In the genomic region with DNA sequence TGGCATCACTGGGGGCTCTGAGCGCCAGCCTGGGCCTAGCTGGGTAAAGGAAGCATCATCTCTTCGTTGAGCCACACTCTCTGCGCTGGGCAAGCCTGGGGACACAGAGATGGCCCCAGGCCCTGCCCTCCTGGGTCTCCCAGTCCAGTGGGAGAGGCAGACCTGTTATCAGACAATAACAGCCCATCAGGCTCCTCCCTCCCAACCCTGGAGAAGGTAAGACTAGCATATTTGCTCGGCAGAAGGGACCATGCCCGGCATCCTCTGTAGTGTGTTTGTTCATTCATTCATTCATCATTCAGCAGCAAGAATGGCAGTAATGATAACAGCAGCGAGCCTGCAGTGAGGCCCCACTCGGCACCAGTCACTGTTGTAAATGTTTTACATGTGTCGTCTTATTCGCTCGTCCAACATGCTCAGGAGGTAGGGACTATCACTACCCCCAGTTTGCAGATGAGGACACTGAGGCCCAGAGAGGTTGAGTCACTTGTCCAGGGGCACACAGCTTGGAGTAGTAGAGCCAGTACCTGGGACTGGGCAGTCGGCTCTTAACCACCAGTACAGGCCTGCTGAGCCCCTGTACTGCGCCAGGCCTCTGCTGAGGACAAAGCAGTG, we compare ENCODE assay signal across 3 cellular contexts.
TF ChIP-seq lines count a peak whose summit lies in the region.

No MANE protein-coding gene starts in this region.

TF ChIP-seq in A549, 52 proteins besides CTCF, POLR2A, EP300 and RAD21:
- TF ChIP-seq PBX3 (IDR thresholded peaks at IDR 0.05) (no peak), ZFP36 (IDR thresholded peaks at IDR 0.05; ENCODE audit: borderline replicate concordance, partially characterized antibody) (peak; percentile 60), CHD4 (IDR thresholded peaks at IDR 0.05; ENCODE audit: borderline replicate concordance) (no peak), KDM1A (IDR thresholded peaks at IDR 0.05; ENCODE audit: low read depth) (no peak), JUN (IDR thresholded peaks at IDR 0.05) (0 out of 5 replicates have a peak, but pooled peaks of 1 of the 2 experiments have one; percentile 9), HOXB13 (CRISPR knock-in tag; IDR thresholded peaks at IDR 0.05; ENCODE audit: low read depth) (no peak), BHLHE40 (IDR thresholded peaks at IDR 0.05; ENCODE audit: low read depth, low read length) (no peak)

TF ChIP-seq in IMR-90, 13 proteins besides CTCF, POLR2A, EP300 and RAD21:
- TF ChIP-seq MAZ (IDR thresholded peaks at IDR 0.05; ENCODE audit: borderline replicate concordance, low read depth, low read length) (no peak), RCOR1 (IDR thresholded peaks at IDR 0.05; ENCODE audit: insufficient replicate concordance, low read length) (no peak), CHD1 (IDR thresholded peaks at IDR 0.05; ENCODE audit: low read depth, low read length) (no peak), FOS (IDR thresholded peaks at IDR 0.05; ENCODE audit: low read depth, low read length) (no peak), SMC3 (IDR thresholded peaks at IDR 0.05; ENCODE audit: low read depth, low read length) (no peak), CEBPB (IDR thresholded peaks at IDR 0.05; ENCODE audit: low read depth, low read length) (no peak), BHLHE40 (IDR thresholded peaks at IDR 0.05; ENCODE audit: low read depth, low read length) (no peak), RFX5 (IDR thresholded peaks at IDR 0.05; ENCODE audit: low read depth, low read length) (no peak), NFE2L2 (IDR thresholded peaks at IDR 0.05; ENCODE audit: low read depth, low read length) (no peak), ELK1 (IDR thresholded peaks at IDR 0.05; ENCODE audit: borderline replicate concordance, low read depth, low read length) (no peak), MXI1 (IDR thresholded peaks at IDR 0.05; ENCODE audit: borderline replicate concordance, low read depth, low read length) (no peak), USF2 (IDR thresholded peaks at IDR 0.05; ENCODE audit: low read depth, low read length) (no peak), MAFK (IDR thresholded peaks at IDR 0.05; ENCODE audit: low read depth, low read length) (no peak)

TF ChIP-seq in K562, 482 proteins besides CTCF, POLR2A, EP300 and RAD21 (continues in another document):
- peak in 1 of 2 experiments; percentile 26; a peak in 1 of 4 replicates for TF ChIP-seq RCOR1 (IDR thresholded peaks at IDR 0.05; ENCODE audit: borderline replicate concordance in 1 of 2, low read depth in 2 of 2, low read length in 2 of 2)
- TF ChIP-seq SMARCA5 (IDR thresholded peaks at IDR 0.05): peak; percentile 42; the same call in 1 of the 2 replicates
- TF ChIP-seq TCFL5 (CRISPR knock-in tag; conservative IDR thresholded peaks at IDR 0.05): no peak
- no peak for TF ChIP-seq PKNOX1 (IDR thresholded peaks at IDR 0.05)
- TF ChIP-seq ZNF124 (CRISPR knock-in tag; IDR thresholded peaks at IDR 0.05): no peak
- no peak for TF ChIP-seq BHLHE40 (IDR thresholded peaks at IDR 0.05; ENCODE audit: low read length)
- TF ChIP-seq ZNF253 (CRISPR knock-in tag; conservative IDR thresholded peaks at IDR 0.05): no peak
- peak; percentile 92 for TF ChIP-seq BCOR (IDR thresholded peaks at IDR 0.05)
- TF ChIP-seq MED1 (CRISPR knock-in tag; IDR thresholded peaks at IDR 0.05; ENCODE audit: borderline replicate concordance): no peak
- TF ChIP-seq ARID1B (IDR thresholded peaks at IDR 0.05): no peak
- TF ChIP-seq KDM1A (IDR thresholded peaks at IDR 0.05): peak; percentile 63 to 77
- no peak for TF ChIP-seq ZNF695 (CRISPR knock-in tag; IDR thresholded peaks at IDR 0.05)
- TF ChIP-seq, protein P1, sequence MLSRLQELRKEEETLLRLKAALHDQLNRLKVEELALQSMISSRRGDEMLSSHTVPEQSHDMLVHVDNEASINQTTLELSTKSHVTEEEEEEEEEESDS (CRISPR knock-in tag; IDR thresholded peaks at IDR 0.05): no peak
- no peak for TF ChIP-seq IFI16 (CRISPR knock-in tag; IDR thresholded peaks at IDR 0.05)
- peak; percentile 51 for TF ChIP-seq CBFA2T3 (IDR thresholded peaks at IDR 0.05)
- TF ChIP-seq ZBTB11 (CRISPR knock-in tag; IDR thresholded peaks at IDR 0.05): no peak
- no peak for TF ChIP-seq POLR2AphosphoS5 (IDR thresholded peaks at IDR 0.05; ENCODE audit: control insufficient read depth, insufficient read depth, low read depth, low read length)
- TF ChIP-seq ZFP36 (IDR thresholded peaks at IDR 0.05; ENCODE audit: low read depth, low read length, partially characterized antibody): peak; percentile 80
- TF ChIP-seq SMARCC2 (IDR thresholded peaks at IDR 0.05; ENCODE audit: low read depth): no peak
- TF ChIP-seq EP400 (IDR thresholded peaks at IDR 0.05): no peak
- TF ChIP-seq HDAC6 (IDR thresholded peaks at IDR 0.05; ENCODE audit: low read depth, low read length): no peak
- TF ChIP-seq SP1 (CRISPR knock-in tag; IDR thresholded peaks at IDR 0.05): no peak
- TF ChIP-seq PURB (CRISPR knock-in tag; IDR thresholded peaks at IDR 0.05; ENCODE audit: low read depth): no peak
- TF ChIP-seq CBX5 (IDR thresholded peaks at IDR 0.05; ENCODE audit: borderline replicate concordance, low read depth): no peak
- TF ChIP-seq TCF3 (CRISPR knock-in tag; IDR thresholded peaks at IDR 0.05): peak; percentile 43; the same call in 1 of the 2 replicates
- no peak for TF ChIP-seq ZNF282 (CRISPR knock-in tag; IDR thresholded peaks at IDR 0.05)
- TF ChIP-seq, protein P2, sequence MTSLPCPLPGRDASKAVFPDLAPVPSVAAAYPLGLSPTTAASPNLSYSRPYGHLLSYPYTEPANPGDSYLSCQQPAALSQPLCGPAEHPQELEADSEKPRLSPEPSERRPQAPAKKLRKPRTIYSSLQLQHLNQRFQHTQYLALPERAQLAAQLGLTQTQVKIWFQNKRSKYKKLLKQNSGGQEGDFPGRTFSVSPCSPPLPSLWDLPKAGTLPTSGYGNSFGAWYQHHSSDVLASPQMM (CRISPR knock-in tag; IDR thresholded peaks at IDR 0.05): no peak
- TF ChIP-seq ZNF24 (IDR thresholded peaks at IDR 0.05): peak; percentile 94
- TF ChIP-seq ZBTB5 (IDR thresholded peaks at IDR 0.05): no peak
- no peak for TF ChIP-seq ZNF318 (IDR thresholded peaks at IDR 0.05; ENCODE audit: borderline replicate concordance in 1 of 2, low read depth in 1 of 2)
- TF ChIP-seq NFRKB (IDR thresholded peaks at IDR 0.05; ENCODE audit: low read depth): no peak
- no peak for TF ChIP-seq ARHGAP35 (IDR thresholded peaks at IDR 0.05; ENCODE audit: partially characterized antibody)
- TF ChIP-seq ZBTB49 (CRISPR knock-in tag; IDR thresholded peaks at IDR 0.05; ENCODE audit: borderline replicate concordance): no peak
- TF ChIP-seq HDAC2 (IDR thresholded peaks at IDR 0.05): peak; percentile 53; the same call in 1 of the 2 replicates
- TF ChIP-seq RBM25 (IDR thresholded peaks at IDR 0.05; ENCODE audit: low read depth, low read length, severe bottlenecking): peak; percentile 80
